ENCODE assay signal across 30 cellular contexts in the genomic region with DNA sequence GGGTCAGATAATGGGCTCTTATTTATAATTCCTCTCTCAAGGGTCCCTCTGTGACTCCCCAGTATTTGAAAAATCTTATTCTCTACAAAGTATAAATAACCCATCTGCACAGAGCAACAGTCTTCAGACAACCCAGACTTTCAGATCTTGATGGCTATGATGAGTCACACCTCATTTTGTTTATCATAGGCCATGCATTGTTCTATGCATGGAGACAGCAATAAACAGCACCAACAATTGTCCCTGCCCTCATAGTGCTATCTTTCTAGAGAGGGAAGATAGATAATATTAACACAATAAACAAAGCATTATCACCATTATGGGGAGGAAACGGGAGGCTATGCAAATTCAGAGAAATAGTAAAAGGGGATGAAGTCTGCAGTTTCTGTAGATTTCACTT. TPM values are rescaled to one million over a fixed set of nuclear protein-coding genes. Genes with fewer than 3 reads are reported as not detected.
DNase-seq lines count a peak whose midpoint lies in the region; ATAC-seq and TF ChIP-seq lines count a peak whose summit lies in the region.
"Had no signal": no experiment of that assay in that cellular context is flagged by ENCODE, and none has a peak within 500 bp of the region (broad histone marks: within the 10 kb centered on the region; RNA-seq: fewer than 3 reads in every experiment).

No MANE protein-coding gene starts in this region.

- H3K9me3 Mint-ChIP-seq in activated CD8-positive, alpha-beta T cell treated with anti-CD3 and anti-CD28 coated beads for 36 hours = no peaks in the 10 kb centered on the region
- no peaks in the 10 kb centered on the region for H3K9me3 Mint-ChIP-seq in T-helper 2 cell treated with Interferon-gamma antibody and Interleukin-4, amounts not matched to agents 5 μg/mL and 100 μg/mL, for 36 hours
- H3K9me3 Mint-ChIP-seq: CD8-positive, alpha-beta memory T cell had no signal

- H3K27me3 ChIP-seq in stomach = no peaks in the 10 kb centered on the region
- H3K27me3 ChIP-seq: BE2C, transverse colon had no signal

- H3K4me1 ChIP-seq in stomach = no peaks in the 10 kb centered on the region
- H3K4me1 ChIP-seq: BE2C, transverse colon had no signal

- H3K4me3 Mint-ChIP-seq in activated CD8-positive, alpha-beta T cell treated with anti-CD3 and anti-CD28 coated beads for 36 hours = no peak overlapping the region
- H3K4me3 Mint-ChIP-seq in T-helper 2 cell treated with Interferon-gamma antibody and Interleukin-4, amounts not matched to agents 5 μg/mL and 100 μg/mL, for 36 hours = no peak overlapping the region
- H3K4me3 Mint-ChIP-seq: activated T-cell treated with anti-CD3 and anti-CD28 coated beads, Interleukin-2, amount 50 U/mL, for 72 hours; CD8-positive, alpha-beta memory T cell; nephron progenitor cell had no signal

- H3K36me3 ChIP-seq in stomach = no peaks in the 10 kb centered on the region
- H3K36me3 ChIP-seq: BE2C, transverse colon had no signal

- H3K9me3 ChIP-seq in stomach = no peaks in the 10 kb centered on the region
- H3K9me3 ChIP-seq: BE2C, transverse colon had no signal

- no peak for TF ChIP-seq POLR2A in stomach (IDR thresholded peaks at IDR 0.05)

- 40 to 76% (median 55%) methylated on average over 1 of the region's 1 CpG for WGBS in stomach, 5 donors

- H3K27me3 Mint-ChIP-seq in activated CD8-positive, alpha-beta T cell treated with anti-CD3 and anti-CD28 coated beads for 36 hours = no peaks in the 10 kb centered on the region
- H3K27me3 Mint-ChIP-seq in T-helper 2 cell treated with Interferon-gamma antibody and Interleukin-4, amounts not matched to agents 5 μg/mL and 100 μg/mL, for 36 hours (ENCODE audit: low read depth) = no peaks in the 10 kb centered on the region

- no peak overlapping the region for H3K27ac ChIP-seq in stomach
- H3K27ac ChIP-seq: PC-9, transverse colon had no signal

- no peak for TF ChIP-seq EP300 in stomach (IDR thresholded peaks at IDR 0.05)

- H3K4me3 ChIP-seq in epithelial cell of esophagus (ENCODE audit: low read length) = no peak overlapping the region
- no peak overlapping the region for H3K4me3 ChIP-seq in stomach
- H3K4me3 ChIP-seq: PC-9, transverse colon had no signal

- intact Hi-C loops in activated CD8-positive, alpha-beta T cell treated with anti-CD3 and anti-CD28 coated beads for 36 hours (cut with micrococcal nuclease) = no loop called here
- intact Hi-C loops in stomach (cut with DNase I; ENCODE audit: low total_unique reads) = no loop called here

- ATAC-seq in GM18867 (IDR thresholded peaks at IDR 0.05; ENCODE audit: unreplicated experiment) (peak; percentile 33), GM21576 (IDR thresholded peaks at IDR 0.05; ENCODE audit: unreplicated experiment) (peak; percentile 33), HG03354 (IDR thresholded peaks at IDR 0.05; ENCODE audit: poor library complexity, severe bottlenecking, unreplicated experiment) (peak; percentile 34), HG03457 (IDR thresholded peaks at IDR 0.05; ENCODE audit: unreplicated experiment) (no peak)
- ATAC-seq in activated CD8-positive, alpha-beta T cell treated with anti-CD3 and anti-CD28 coated beads for 36 hours = no peak
- ATAC-seq: activated CD4-positive, CD25-positive, alpha-beta regulatory T cell treated with anti-CD3 and anti-CD28 coated beads, Interleukin-2, amount 50 U/mL, for 24 hours; activated T-cell treated with anti-CD3 and anti-CD28 coated beads, Interleukin-2, amount 50 U/mL, for 72 hours; Right ventricle myocardium inferior; SK-N-SH treated with all-trans-retinoic acid at 6 μM for 48 hours had no signal

- H3K4me1 Mint-ChIP-seq in activated CD8-positive, alpha-beta T cell treated with anti-CD3 and anti-CD28 coated beads for 36 hours (ENCODE audit: low read depth) = peaks cover 2% of the 10 kb centered on the region
- H3K4me1 Mint-ChIP-seq in T-helper 2 cell treated with Interferon-gamma antibody and Interleukin-4, amounts not matched to agents 5 μg/mL and 100 μg/mL, for 36 hours (ENCODE audit: low read depth) = peaks cover 2% of the 10 kb centered on the region
- H3K4me1 Mint-ChIP-seq: CD8-positive, alpha-beta memory T cell had no signal

- DNase-seq in epithelial cell of esophagus (ENCODE audit: low read depth) (peak; percentile 12), stomach (no peak)
- no peak for DNase-seq in activated CD8-positive, alpha-beta T cell treated with anti-CD3 and anti-CD28 coated beads for 36 hours
- DNase-seq in T-helper 2 cell treated with Interferon-gamma antibody and Interleukin-4, amounts not matched to agents 5 μg/mL and 100 μg/mL, for 36 hours (ENCODE audit: low spot score) = no peak
- DNase-seq: activated CD4-positive, alpha-beta T cell treated with anti-CD3 and anti-CD28 coated beads, Interleukin-2, amount 50 U/mL, for 4 hours; activated T-cell treated with anti-CD3 and anti-CD28 coated beads, Interleukin-2, amount 50 U/mL, for 72 hours; BE2C; caudate nucleus; CD8-positive, alpha-beta memory T cell; cortex of kidney; effector memory CD4-positive, alpha-beta T cell; glutamatergic neuron; mammary epithelial cell; NCI-H1092 treated with DMSO at 0.1 percent for 48 hours; NCI-H1930; NCI-H524; nephron progenitor cell; PC-9; stimulated activated CD4-positive, alpha-beta T cell treated with anti-CD3 and anti-CD28 coated beads, Interleukin-15, amount 100 ng/mL, for 24 hours; stimulated activated CD4-positive, alpha-beta T cell treated with anti-CD3 and anti-CD28 coated beads, Interleukin-4, amount 100 ng/mL, for 4 hours; T-helper 2 cell; transverse colon had no signal

- no peaks in the 10 kb centered on the region for H3K36me3 Mint-ChIP-seq in activated CD8-positive, alpha-beta T cell treated with anti-CD3 and anti-CD28 coated beads for 36 hours (ENCODE audit: low read depth)
- no peaks in the 10 kb centered on the region for H3K36me3 Mint-ChIP-seq in T-helper 2 cell treated with Interferon-gamma antibody and Interleukin-4, amounts not matched to agents 5 μg/mL and 100 μg/mL, for 36 hours (ENCODE audit: low read depth)
- H3K36me3 Mint-ChIP-seq: CD8-positive, alpha-beta memory T cell had no signal

- H3K27ac Mint-ChIP-seq in activated CD8-positive, alpha-beta T cell treated with anti-CD3 and anti-CD28 coated beads for 36 hours = no peak overlapping the region
- no peak overlapping the region for H3K27ac Mint-ChIP-seq in T-helper 2 cell treated with Interferon-gamma antibody and Interleukin-4, amounts not matched to agents 5 μg/mL and 100 μg/mL, for 36 hours
- H3K27ac Mint-ChIP-seq: activated T-cell treated with anti-CD3 and anti-CD28 coated beads, Interleukin-2, amount 50 U/mL, for 72 hours; CD8-positive, alpha-beta memory T cell; nephron progenitor cell had no signal

- POLR2A ChIA-PET in activated CD8-positive, alpha-beta T cell treated with anti-CD3 and anti-CD28 coated beads for 36 hours (lab: Charles Lee) = no interaction called here

- no peak for TF ChIP-seq CTCF in epithelial cell of esophagus (IDR thresholded peaks at IDR 0.05; ENCODE audit: insufficient read depth, low read depth, low read length, missing control alignments)
- TF ChIP-seq CTCF in activated CD8-positive, alpha-beta T cell treated with anti-CD3 and anti-CD28 coated beads for 36 hours (IDR thresholded peaks at IDR 0.05) = no peak
- TF ChIP-seq CTCF in stomach (IDR thresholded peaks at IDR 0.05) = no peak

- CTCF ChIA-PET in activated CD8-positive, alpha-beta T cell treated with anti-CD3 and anti-CD28 coated beads for 36 hours (lab: Charles Lee) = no interaction called here

RNA-seq across cellular contexts. Expression of a gene that starts 13.4 kb away (rescaled TPM):
- 1 to 10 TPM; 7.6 to 7.9 TPM for total RNA-seq in activated CD8-positive, alpha-beta T cell treated with anti-CD3 and anti-CD28 coated beads for 36 hours
- 10 to 100 TPM in 2 of 5 donors, 1 to 10 TPM in 3; 1.8 to 10.6 (median 7.5) TPM for total RNA-seq in stomach
- polyA plus RNA-seq in stomach = 1 to 10 TPM; 5.0 to 8.2 (median 6.6) TPM
- total RNA-seq: HT1080 had no signal

Comparison
In these comparisons a context has a peak if more than half of its experiments do, and no peak if none do; other contexts are left out.
1. ATAC-seq: peak in GM18867 (single experiment), GM21576 (single experiment) and HG03354 (single experiment); none in activated CD8-positive, alpha-beta T cell treated with anti-CD3 and anti-CD28 coated beads for 36 hours (single experiment) and HG03457 (single experiment).